Comparison of ENCODE assay signal across 10 cellular contexts in genomic region chr11:100632970-100633452, GRCh38. TPM values are rescaled to one million over a fixed set of nuclear protein-coding genes. Genes with fewer than 3 reads are reported as not detected.
DNase-seq lines count a peak whose midpoint lies in the region; ATAC-seq and TF ChIP-seq lines count a peak whose summit lies in the region.
"Had no signal": no experiment of that assay in that cellular context is flagged by ENCODE, and none has a peak within 500 bp of the region (broad histone marks: within the 10 kb centered on the region; RNA-seq: fewer than 3 reads in every experiment).

No MANE protein-coding gene starts in this region.

- POLR2A ChIA-PET in naive thymus-derived CD8-positive, alpha-beta T cell (lab: Charles Lee): no interaction called here

- no peak overlapping the region for H3K4me3 ChIP-seq in fibroblast of villous mesenchyme (ENCODE audit: low read depth, low read length)

- H3K9me3 Mint-ChIP-seq in naive thymus-derived CD8-positive, alpha-beta T cell: peaks cover 0 to 10% (median 2%) of the 10 kb centered on the region in 9 donors

- DNase-seq in DMS153 treated with DMSO at 0.1 percent for 48 hours (lab: John Stamatoyannopoulos, UW; ENCODE audit: unreplicated experiment) (peak; percentile 41), RPMI7951 (ENCODE audit: low read depth) (peak; percentile 63), fibroblast of villous mesenchyme (ENCODE audit: low read depth) (peak; percentile 50), posterior cingulate gyrus (peak in 7 of 10 donors; percentile 9 to 67 (median 22)), GM10266 (ENCODE audit: extremely low spot score) (no peak), SKM-1 (lab: John Stamatoyannopoulos, UW; ENCODE audit: unreplicated experiment) (no peak)
- no peak for DNase-seq in naive thymus-derived CD8-positive, alpha-beta T cell
- DNase-seq: erythroblast, NCI-H1436 treated with DMSO at 0.1 percent for 48 hours had no signal

- ATAC-seq in naive thymus-derived CD8-positive, alpha-beta T cell: no peak
- ATAC-seq in GM18909 (IDR thresholded peaks at IDR 0.05; ENCODE audit: poor library complexity, unreplicated experiment): no peak

- H3K27ac Mint-ChIP-seq in naive thymus-derived CD8-positive, alpha-beta T cell: no peak overlapping the region

- no peaks in the 10 kb centered on the region for H3K4me1 Mint-ChIP-seq in naive thymus-derived CD8-positive, alpha-beta T cell

- peaks cover 0 to 5% (median 0%) of the 10 kb centered on the region in 5 donors for H3K27me3 Mint-ChIP-seq in naive thymus-derived CD8-positive, alpha-beta T cell

- no peaks in the 10 kb centered on the region for H3K36me3 Mint-ChIP-seq in naive thymus-derived CD8-positive, alpha-beta T cell

- TF ChIP-seq CTCF in fibroblast of villous mesenchyme (IDR thresholded peaks at IDR 0.05; ENCODE audit: insufficient read depth, low read depth, low read length): no peak
- no peak for TF ChIP-seq CTCF in GM10266 (IDR thresholded peaks at IDR 0.05; ENCODE audit: control insufficient read depth, insufficient read depth, low read depth, missing control alignments)

- intact Hi-C loops in posterior cingulate gyrus (cut with DNase I): no loop called here

- H3K4me3 Mint-ChIP-seq in naive thymus-derived CD8-positive, alpha-beta T cell: no peak overlapping the region

RNA-seq across cellular contexts. Expression of gene ARHGAP42, which starts 54.1 kb away (rescaled TPM):
- total RNA-seq in RPMI7951 (2014; rRNA removed; shearing (Covaris generic)): 9.4 and 11.4 TPM in 2 replicates
- 13.9 and 16.8 TPM in 2 replicates for total RNA-seq in fibroblast of villous mesenchyme
- total RNA-seq in naive thymus-derived CD8-positive, alpha-beta T cell: under 1 TPM; 0.83 to 0.93 TPM
- under 1 TPM in 1 of 3 donors, not detected in 2; 0.38 TPM for polyA plus RNA-seq in naive thymus-derived CD8-positive, alpha-beta T cell

Comparison
In these comparisons a context has a peak if more than half of its experiments do, and no peak if none do; other contexts are left out.
1. DNase-seq: peak in DMS153 treated with DMSO at 0.1 percent for 48 hours (single experiment), RPMI7951 (single experiment), fibroblast of villous mesenchyme (single experiment) and posterior cingulate gyrus (7 of 10); none in GM10266 (single experiment), naive thymus-derived CD8-positive, alpha-beta T cell (0 of 10) and SKM-1 (single experiment).